1 cellular context compared by ENCODE assay signal in the genomic region with DNA sequence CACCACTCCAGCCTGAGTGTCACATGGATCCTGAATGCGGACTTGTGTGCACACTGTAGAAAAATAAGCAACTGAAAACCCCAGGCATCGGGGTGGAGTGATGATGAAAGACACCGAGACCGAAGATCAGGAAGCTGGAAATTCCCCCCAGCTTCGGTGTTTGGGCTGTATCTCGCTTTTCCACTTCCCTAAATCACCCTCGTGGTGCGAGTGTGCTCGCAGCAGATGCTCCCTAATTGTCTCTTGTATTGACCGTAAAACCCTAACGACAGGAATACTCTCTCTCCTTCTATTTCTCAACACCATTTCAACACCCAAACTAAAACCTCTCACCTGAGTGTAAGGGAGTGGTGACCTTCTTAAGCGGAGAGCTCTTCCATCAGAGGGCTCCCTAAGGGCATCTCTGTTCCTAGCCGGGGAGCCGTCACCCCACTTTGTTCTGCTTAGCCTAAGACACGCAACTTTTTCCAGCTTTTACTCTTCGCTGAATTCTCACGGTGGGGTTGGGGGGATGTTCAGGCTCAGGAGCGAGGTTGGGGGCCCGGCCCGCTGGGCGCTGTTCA.
A peak's percentile ranks its signal among the peaks of the same experiment; 100 is the strongest.
TF ChIP-seq lines count a peak whose summit lies in the region.

No MANE protein-coding gene starts in this region.

TF ChIP-seq in GM12878, 131 proteins besides CTCF, POLR2A, EP300 and RAD21 (continued from another document):
- TF ChIP-seq USF2 (IDR thresholded peaks at IDR 0.05; ENCODE audit: borderline replicate concordance, low read depth, low read length) (no peak), SPI1 (IDR thresholded peaks at IDR 0.05; ENCODE audit: borderline replicate concordance, insufficient read depth, low read depth, low read length) (peak; percentile 90), BMI1 (IDR thresholded peaks at IDR 0.05; ENCODE audit: borderline replicate concordance) (no peak), POU2F2 (IDR thresholded peaks at IDR 0.05; ENCODE audit: borderline replicate concordance, low read depth, low read length) (0 out of 3 replicates have a peak, but pooled peaks have one; percentile 33), CREM (IDR thresholded peaks at IDR 0.05; ENCODE audit: low read depth) (peak; percentile 39; the same call in 1 of the 2 replicates), YY1 (IDR thresholded peaks at IDR 0.05; ENCODE audit: low read depth, low read length) (no peak), ZBED1 (IDR thresholded peaks at IDR 0.05; ENCODE audit: borderline replicate concordance) (no peak), BACH1 (IDR thresholded peaks at IDR 0.05; ENCODE audit: borderline replicate concordance) (peak; percentile 26; the same call in 1 of the 2 replicates), ZNF687 (IDR thresholded peaks at IDR 0.05) (peak; percentile 24; the same call in 1 of the 2 replicates), ESRRA (IDR thresholded peaks at IDR 0.05; ENCODE audit: low read length) (no peak), IKZF1 (conservative IDR thresholded peaks at IDR 0.05) (peak; percentile 62), POLR2AphosphoS5 (IDR thresholded peaks at IDR 0.05; ENCODE audit: low read length) (peak; percentile 56; the same call in 1 of the 2 replicates), RUNX3 (IDR thresholded peaks at IDR 0.05; ENCODE audit: low read length) (no peak), SRF (IDR thresholded peaks at IDR 0.05; ENCODE audit: low read depth in 2 of 2, low read length in 2 of 2) (no peak), ZNF207 (IDR thresholded peaks at IDR 0.05; ENCODE audit: borderline replicate concordance) (no peak; the same call in 1 of the 2 replicates), NBN (IDR thresholded peaks at IDR 0.05) (peak; percentile 34; the same call in 1 of the 2 replicates), IKZF2 (IDR thresholded peaks at IDR 0.05) (peak; percentile 75 to 77), EED (IDR thresholded peaks at IDR 0.05; ENCODE audit: low read depth) (peak; percentile 86), CBX5 (IDR thresholded peaks at IDR 0.05; ENCODE audit: low read depth) (no peak), TCF7 (IDR thresholded peaks at IDR 0.05; ENCODE audit: borderline replicate concordance) (0 out of 2 replicates have a peak, but pooled peaks have one; percentile 10), RAD51 (IDR thresholded peaks at IDR 0.05) (peak; percentile 38; the same call in 1 of the 2 replicates), IRF3 (IDR thresholded peaks at IDR 0.05) (no peak), BHLHE40 (IDR thresholded peaks at IDR 0.05; ENCODE audit: borderline replicate concordance in 1 of 2, low read depth in 2 of 2, low read length in 1 of 2) (0 out of 4 replicates have a peak, but pooled peaks of 1 of the 2 experiments have one; percentile 17), SMAD5 (IDR thresholded peaks at IDR 0.05; ENCODE audit: low read depth) (no peak), BCL3 (IDR thresholded peaks at IDR 0.05; ENCODE audit: borderline replicate concordance, insufficient read depth, low read depth, low read length, poor library complexity, severe bottlenecking) (no peak)
- TF ChIP-seq, protein P1, sequence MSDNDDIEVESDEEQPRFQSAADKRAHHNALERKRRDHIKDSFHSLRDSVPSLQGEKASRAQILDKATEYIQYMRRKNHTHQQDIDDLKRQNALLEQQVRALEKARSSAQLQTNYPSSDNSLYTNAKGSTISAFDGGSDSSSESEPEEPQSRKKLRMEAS (IDR thresholded peaks at IDR 0.05; ENCODE audit: low read depth, low read length): peak; percentile 44; the same call in 1 of the 2 replicates
- TF ChIP-seq, protein P2, sequence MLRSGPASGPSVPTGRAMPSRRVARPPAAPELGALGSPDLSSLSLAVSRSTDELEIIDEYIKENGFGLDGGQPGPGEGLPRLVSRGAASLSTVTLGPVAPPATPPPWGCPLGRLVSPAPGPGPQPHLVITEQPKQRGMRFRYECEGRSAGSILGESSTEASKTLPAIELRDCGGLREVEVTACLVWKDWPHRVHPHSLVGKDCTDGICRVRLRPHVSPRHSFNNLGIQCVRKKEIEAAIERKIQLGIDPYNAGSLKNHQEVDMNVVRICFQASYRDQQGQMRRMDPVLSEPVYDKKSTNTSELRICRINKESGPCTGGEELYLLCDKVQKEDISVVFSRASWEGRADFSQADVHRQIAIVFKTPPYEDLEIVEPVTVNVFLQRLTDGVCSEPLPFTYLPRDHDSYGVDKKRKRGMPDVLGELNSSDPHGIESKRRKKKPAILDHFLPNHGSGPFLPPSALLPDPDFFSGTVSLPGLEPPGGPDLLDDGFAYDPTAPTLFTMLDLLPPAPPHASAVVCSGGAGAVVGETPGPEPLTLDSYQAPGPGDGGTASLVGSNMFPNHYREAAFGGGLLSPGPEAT (IDR thresholded peaks at IDR 0.05; ENCODE audit: low read depth): peak; percentile 90
- TF ChIP-seq, protein P3, sequence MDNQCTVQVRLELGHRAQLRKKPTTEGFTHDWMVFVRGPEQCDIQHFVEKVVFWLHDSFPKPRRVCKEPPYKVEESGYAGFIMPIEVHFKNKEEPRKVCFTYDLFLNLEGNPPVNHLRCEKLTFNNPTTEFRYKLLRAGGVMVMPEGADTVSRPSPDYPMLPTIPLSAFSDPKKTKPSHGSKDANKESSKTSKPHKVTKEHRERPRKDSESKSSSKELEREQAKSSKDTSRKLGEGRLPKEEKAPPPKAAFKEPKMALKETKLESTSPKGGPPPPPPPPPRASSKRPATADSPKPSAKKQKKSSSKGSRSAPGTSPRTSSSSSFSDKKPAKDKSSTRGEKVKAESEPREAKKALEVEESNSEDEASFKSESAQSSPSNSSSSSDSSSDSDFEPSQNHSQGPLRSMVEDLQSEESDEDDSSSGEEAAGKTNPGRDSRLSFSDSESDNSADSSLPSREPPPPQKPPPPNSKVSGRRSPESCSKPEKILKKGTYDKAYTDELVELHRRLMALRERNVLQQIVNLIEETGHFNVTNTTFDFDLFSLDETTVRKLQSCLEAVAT (IDR thresholded peaks at IDR 0.05): peak; percentile 74
- TF ChIP-seq, protein P4, sequence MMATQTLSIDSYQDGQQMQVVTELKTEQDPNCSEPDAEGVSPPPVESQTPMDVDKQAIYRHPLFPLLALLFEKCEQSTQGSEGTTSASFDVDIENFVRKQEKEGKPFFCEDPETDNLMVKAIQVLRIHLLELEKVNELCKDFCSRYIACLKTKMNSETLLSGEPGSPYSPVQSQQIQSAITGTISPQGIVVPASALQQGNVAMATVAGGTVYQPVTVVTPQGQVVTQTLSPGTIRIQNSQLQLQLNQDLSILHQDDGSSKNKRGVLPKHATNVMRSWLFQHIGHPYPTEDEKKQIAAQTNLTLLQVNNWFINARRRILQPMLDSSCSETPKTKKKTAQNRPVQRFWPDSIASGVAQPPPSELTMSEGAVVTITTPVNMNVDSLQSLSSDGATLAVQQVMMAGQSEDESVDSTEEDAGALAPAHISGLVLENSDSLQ (IDR thresholded peaks at IDR 0.05): no peak
TF ChIP-seq in GM12878: peak in this region for 19.
